9 cellular contexts compared by ENCODE assay signal in genomic region chr3:52771702-52772101, GRCh38. TPM values are rescaled to one million over a fixed set of nuclear protein-coding genes. Genes with fewer than 3 reads are reported as not detected.
DNase-seq lines count a peak whose midpoint lies in the region; ATAC-seq, FAIRE-seq and TF ChIP-seq lines count a peak whose summit lies in the region.
"Had no signal": no experiment of that assay in that cellular context is flagged by ENCODE, and none has a peak within 500 bp of the region (broad histone marks: within the 10 kb centered on the region; RNA-seq: fewer than 3 reads in every experiment).

No MANE protein-coding gene starts in this region.

- CTCF ChIA-PET in activated naive CD4-positive, alpha-beta T cell treated with anti-CD3 and anti-CD28 coated beads, Interleukin-2, amount 10 ng/mL, durations not matched to agents 7 days and 5 days (lab: Charles Lee), result interaction anchor here (1.3 kb wide), 2 partner anchors 27 to 37 kb away, joined by 3 to 6 read pairs; no protein-coding TSS in a partner anchor
- CTCF ChIA-PET in activated CD8-positive, alpha-beta T cell treated with anti-CD3 and anti-CD28 coated beads for 36 hours (lab: Charles Lee), result interaction anchor here (1.2 to 1.9 kb wide), 2 partner anchors 27 to 74 kb away, joined by 3 to 6 read pairs; no protein-coding TSS in a partner anchor

- no peak for TF ChIP-seq CTCF in activated CD8-positive, alpha-beta T cell treated with anti-CD3 and anti-CD28 coated beads for 36 hours (IDR thresholded peaks at IDR 0.05)
- no peak for TF ChIP-seq CTCF in keratinocyte (optimal IDR thresholded peaks at IDR 0.05 in 1 of 3, IDR thresholded peaks at IDR 0.05 in 1 of 3, conservative IDR thresholded peaks at IDR 0.05 in 1 of 3; ENCODE audit: extremely low read depth in 1 of 3, insufficient read depth in 2 of 3, low read length in 3 of 3)
- TF ChIP-seq CTCF in prostate gland (IDR thresholded peaks at IDR 0.05), result no peak

- H3K4me1 ChIP-seq in keratinocyte (ENCODE audit: control insufficient read depth, extremely low read depth, insufficient read depth, low read length), result peaks cover 11% of the 10 kb centered on the region
- no peaks in the 10 kb centered on the region for H3K4me1 ChIP-seq in prostate gland (replicated peaks)

- WGBS in prostate gland, result 89% methylated on average over 10 of the region's 10 CpGs

- no peak overlapping the region for H3K4me2 ChIP-seq in keratinocyte (ENCODE audit: control insufficient read depth, extremely low read depth, insufficient read depth, low read depth, low read length)

- intact Hi-C loops in activated CD8-positive, alpha-beta T cell treated with anti-CD3 and anti-CD28 coated beads for 36 hours (cut with micrococcal nuclease), result no loop called here
- intact Hi-C loops in prostate gland (cut with DNase I), result loop anchor here (10.0 kb wide), 1 partner anchor 303 kb away; no protein-coding TSS in a partner anchor

- peak overlapping the region; percentile 88 for H3K4me3 Mint-ChIP-seq in activated naive CD4-positive, alpha-beta T cell treated with anti-CD3 and anti-CD28 coated beads, Interleukin-2, amount 10 ng/mL, durations not matched to agents 7 days and 5 days
- H3K4me3 Mint-ChIP-seq in activated CD8-positive, alpha-beta T cell treated with anti-CD3 and anti-CD28 coated beads for 36 hours, result peak overlapping the region; percentile 94
- H3K4me3 Mint-ChIP-seq in stimulated activated naive CD8-positive, alpha-beta T cell treated with anti-CD3 and anti-CD28 coated beads, Interleukin-15, amount 100 ng/mL, for 72 hours, result peak overlapping the region; percentile 78 to 86

- H2AFZ ChIP-seq in keratinocyte (ENCODE audit: control insufficient read depth, low read length), result peak overlapping the region; percentile 34

- no peaks in the 10 kb centered on the region for H3K9me1 ChIP-seq in keratinocyte (ENCODE audit: control insufficient read depth, extremely low read depth, insufficient read depth, low read length)

- no peak overlapping the region for H3K27ac ChIP-seq in keratinocyte (ENCODE audit: control insufficient read depth, insufficient read depth, low read length)
- H3K27ac ChIP-seq in prostate gland, result no peak overlapping the region

- H3K27me3 Mint-ChIP-seq in activated naive CD4-positive, alpha-beta T cell treated with anti-CD3 and anti-CD28 coated beads, Interleukin-2, amount 10 ng/mL, durations not matched to agents 7 days and 5 days, result peaks cover 15% of the 10 kb centered on the region
- H3K27me3 Mint-ChIP-seq in activated CD8-positive, alpha-beta T cell treated with anti-CD3 and anti-CD28 coated beads for 36 hours, result no peaks in the 10 kb centered on the region
- no peaks in the 10 kb centered on the region for H3K27me3 Mint-ChIP-seq in stimulated activated naive CD8-positive, alpha-beta T cell treated with anti-CD3 and anti-CD28 coated beads, Interleukin-15, amount 100 ng/mL, for 72 hours

- H3K9me3 ChIP-seq in keratinocyte (ENCODE audit: control insufficient read depth, low read depth, low read length) (no peaks in the 10 kb centered on the region), prostate gland (no peaks in the 10 kb centered on the region)
- H3K9me3 ChIP-seq: Peyer's patch had no signal

- FAIRE-seq in keratinocyte (lab: Jason Lieb, UNC), result no peak

- H3K4me1 Mint-ChIP-seq in activated naive CD4-positive, alpha-beta T cell treated with anti-CD3 and anti-CD28 coated beads, Interleukin-2, amount 10 ng/mL, durations not matched to agents 7 days and 5 days, result peaks cover 23% of the 10 kb centered on the region
- H3K4me1 Mint-ChIP-seq in activated CD8-positive, alpha-beta T cell treated with anti-CD3 and anti-CD28 coated beads for 36 hours (ENCODE audit: low read depth), result peaks cover 21% of the 10 kb centered on the region
- H3K4me1 Mint-ChIP-seq in stimulated activated naive CD8-positive, alpha-beta T cell treated with anti-CD3 and anti-CD28 coated beads, Interleukin-15, amount 100 ng/mL, for 72 hours, result peaks cover 18% of the 10 kb centered on the region

- no peak overlapping the region for H3K9ac ChIP-seq in keratinocyte (ENCODE audit: control insufficient read depth, extremely low read depth, insufficient read depth, low read length)

- H3K27me3 ChIP-seq in keratinocyte (ENCODE audit: control insufficient read depth, extremely low read depth, insufficient read depth, low read length) (no peaks in the 10 kb centered on the region), prostate gland (replicated peaks; ENCODE audit: insufficient read depth) (no peaks in the 10 kb centered on the region)
- H3K27me3 ChIP-seq: Peyer's patch had no signal

- peaks cover 16% of the 10 kb centered on the region for H3K79me2 ChIP-seq in keratinocyte (ENCODE audit: control insufficient read depth, insufficient read depth, low read length)

- H3K4me3 ChIP-seq in keratinocyte (ENCODE audit: control insufficient read depth in 2 of 3, extremely low read depth in 1 of 3, insufficient read depth in 2 of 3, low read depth in 1 of 3, low read length in 3 of 3), result no peak overlapping the region
- no peak overlapping the region for H3K4me3 ChIP-seq in prostate gland

- peak overlapping the region; percentile 37 for H3K27ac Mint-ChIP-seq in activated naive CD4-positive, alpha-beta T cell treated with anti-CD3 and anti-CD28 coated beads, Interleukin-2, amount 10 ng/mL, durations not matched to agents 7 days and 5 days
- H3K27ac Mint-ChIP-seq in activated CD8-positive, alpha-beta T cell treated with anti-CD3 and anti-CD28 coated beads for 36 hours, result peak overlapping the region; percentile 98
- peak overlapping the region in 1 of 2 donors; percentile 94 for H3K27ac Mint-ChIP-seq in stimulated activated naive CD8-positive, alpha-beta T cell treated with anti-CD3 and anti-CD28 coated beads, Interleukin-15, amount 100 ng/mL, for 72 hours

- H4K20me1 ChIP-seq in keratinocyte (ENCODE audit: control insufficient read depth, extremely low read depth, insufficient read depth, low read length), result no peaks in the 10 kb centered on the region

- peaks cover 8% of the 10 kb centered on the region for H3K36me3 Mint-ChIP-seq in activated naive CD4-positive, alpha-beta T cell treated with anti-CD3 and anti-CD28 coated beads, Interleukin-2, amount 10 ng/mL, durations not matched to agents 7 days and 5 days
- no peaks in the 10 kb centered on the region for H3K36me3 Mint-ChIP-seq in activated CD8-positive, alpha-beta T cell treated with anti-CD3 and anti-CD28 coated beads for 36 hours (ENCODE audit: low read depth)

- no peak for ATAC-seq in activated CD8-positive, alpha-beta T cell treated with anti-CD3 and anti-CD28 coated beads for 36 hours
- ATAC-seq in stimulated activated naive CD8-positive, alpha-beta T cell treated with anti-CD3 and anti-CD28 coated beads, Interleukin-15, amount 100 ng/mL, for 72 hours, result no peak

- no peaks in the 10 kb centered on the region for H3K36me3 ChIP-seq in keratinocyte (ENCODE audit: control insufficient read depth in 2 of 2, extremely low read depth in 1 of 2, insufficient read depth in 2 of 2, low read length in 2 of 2)
- no peaks in the 10 kb centered on the region for H3K36me3 ChIP-seq in prostate gland

- H3K9me3 Mint-ChIP-seq in activated naive CD4-positive, alpha-beta T cell treated with anti-CD3 and anti-CD28 coated beads, Interleukin-2, amount 10 ng/mL, durations not matched to agents 7 days and 5 days, result no peaks in the 10 kb centered on the region
- H3K9me3 Mint-ChIP-seq in activated CD8-positive, alpha-beta T cell treated with anti-CD3 and anti-CD28 coated beads for 36 hours, result no peaks in the 10 kb centered on the region
- H3K9me3 Mint-ChIP-seq in stimulated activated naive CD8-positive, alpha-beta T cell treated with anti-CD3 and anti-CD28 coated beads, Interleukin-15, amount 100 ng/mL, for 72 hours, result no peaks in the 10 kb centered on the region

- dilution Hi-C loops in keratinocyte (cut with MboI; ENCODE audit: extremely low pct_ligation_motif_present, low sequenced_read_pairs), result no loop called here

- DNase-seq in activated naive CD4-positive, alpha-beta T cell treated with anti-CD3 and anti-CD28 coated beads, Interleukin-2, amount 10 ng/mL, durations not matched to agents 7 days and 5 days, result no peak
- no peak for DNase-seq in activated naive CD4-positive, alpha-beta T cell treated with anti-CD3 and anti-CD28 coated beads, Interleukin-2, amount 50 U/mL, for 16 hours
- DNase-seq in activated CD8-positive, alpha-beta T cell treated with anti-CD3 and anti-CD28 coated beads for 36 hours, result no peak
- DNase-seq in keratinocyte (ENCODE audit: low read depth, low spot score) (no peak), T-helper 9 cell (no peak), prostate gland (ENCODE audit: low spot score) (no peak), SK-N-DZ (ENCODE audit: low spot score) (no peak)
- DNase-seq in stimulated activated naive CD8-positive, alpha-beta T cell treated with anti-CD3 and anti-CD28 coated beads, Interleukin-15, amount 100 ng/mL, for 72 hours, result no peak
- DNase-seq: Peyer's patch had no signal

- POLR2A ChIA-PET in activated CD8-positive, alpha-beta T cell treated with anti-CD3 and anti-CD28 coated beads for 36 hours (lab: Charles Lee), result interaction anchor here (0.5 to 1.6 kb wide), 4 partner anchors 21 to 227 kb away, joined by 3 read pairs; no protein-coding TSS in a partner anchor

- no peak for TF ChIP-seq POLR2A in prostate gland (IDR thresholded peaks at IDR 0.05)

RNA-seq across cellular contexts. Expression of gene NEK4, which starts 1.0 kb away (rescaled TPM):
- 10 to 100 TPM; 16.2 to 18.4 TPM for total RNA-seq in activated CD8-positive, alpha-beta T cell treated with anti-CD3 and anti-CD28 coated beads for 36 hours
- polyA plus RNA-seq in keratinocyte, result 11.1 to 15.2 TPM (median 13.6 TPM) in 3 replicates
- polyA plus RNA-seq in keratinocyte (2011; ENCODE audit: low read depth), result 2.5 TPM
- 8.7 and 12.6 TPM in 2 replicates for polyA plus RNA-seq in keratinocyte (2011; cell fraction: cytosol; rRNA removed)
- polyA plus RNA-seq in keratinocyte (2011; cell fraction: nucleus; rRNA removed), result 12.9 and 13.6 TPM in 2 replicates
- 5.3 and 11.4 TPM in 2 replicates for polyA plus RNA-seq in keratinocyte (2012; ENCODE audit: low replicate concordance)
- polyA minus RNA-seq in keratinocyte, result 10.9 to 19.8 TPM (median 13.8 TPM) in 3 replicates
- 16.3 TPM for polyA minus RNA-seq in keratinocyte (2011; cell fraction: cytosol; rRNA and poly(A)+ RNA removed)
- 10.4 and 18.8 TPM in 2 replicates for polyA minus RNA-seq in keratinocyte (2011; cell fraction: nucleus; rRNA and poly(A)+ RNA removed)
- 10 to 100 TPM; 24.5 to 49.9 TPM for total RNA-seq in prostate gland
- 13.9 and 17.3 TPM in 2 replicates for polyA plus RNA-seq in SK-N-DZ (2014; cell fraction: cytosol; rRNA removed)
- polyA plus RNA-seq in SK-N-DZ (2014; cell fraction: nucleus; rRNA removed), result 10.0 and 20.0 TPM in 2 replicates

RNA-seq across cellular contexts. Expression of gene ITIH1, which starts 5.7 kb away (rescaled TPM):
- not detected for total RNA-seq in activated CD8-positive, alpha-beta T cell treated with anti-CD3 and anti-CD28 coated beads for 36 hours
- not detected in 3 replicates for polyA plus RNA-seq in keratinocyte
- polyA plus RNA-seq in keratinocyte (2011; ENCODE audit: low read depth), result not detected
- polyA plus RNA-seq in keratinocyte (2011; cell fraction: cytosol; rRNA removed), result not detected in 2 replicates
- polyA plus RNA-seq in keratinocyte (2011; cell fraction: nucleus; rRNA removed), result not detected in 2 replicates
- polyA plus RNA-seq in keratinocyte (2012; ENCODE audit: low replicate concordance), result not detected in 2 replicates
- polyA minus RNA-seq in keratinocyte, result not detected in 3 replicates
- polyA minus RNA-seq in keratinocyte (2011; cell fraction: cytosol; rRNA and poly(A)+ RNA removed), result not detected
- polyA minus RNA-seq in keratinocyte (2011; cell fraction: nucleus; rRNA and poly(A)+ RNA removed), result not detected in 2 replicates
- 1 to 10 TPM in 1 of 2 donors, not detected in 1; 3.5 TPM for total RNA-seq in prostate gland
- not detected in 2 replicates for polyA plus RNA-seq in SK-N-DZ (2014; cell fraction: cytosol; rRNA removed)
- not detected in 2 replicates for polyA plus RNA-seq in SK-N-DZ (2014; cell fraction: nucleus; rRNA removed)
- total RNA-seq: Peyer's patch had no signal

RNA-seq across cellular contexts. Expression of gene ITIH3, which starts 22.9 kb away (rescaled TPM):
- total RNA-seq in activated CD8-positive, alpha-beta T cell treated with anti-CD3 and anti-CD28 coated beads for 36 hours, result not detected
- polyA plus RNA-seq in keratinocyte, result not detected in 3 replicates
- polyA plus RNA-seq in keratinocyte (2011; ENCODE audit: low read depth), result not detected
- not detected in 2 replicates for polyA plus RNA-seq in keratinocyte (2011; cell fraction: cytosol; rRNA removed)
- not detected in 2 replicates for polyA plus RNA-seq in keratinocyte (2011; cell fraction: nucleus; rRNA removed)
- polyA plus RNA-seq in keratinocyte (2012; ENCODE audit: low replicate concordance), result 0.08 TPM in 1 of 2 replicates, not detected in the other
- 0.13 TPM in 1 of 3 replicates, not detected in the others for polyA minus RNA-seq in keratinocyte
- polyA minus RNA-seq in keratinocyte (2011; cell fraction: cytosol; rRNA and poly(A)+ RNA removed), result not detected
- not detected in 2 replicates for polyA minus RNA-seq in keratinocyte (2011; cell fraction: nucleus; rRNA and poly(A)+ RNA removed)
- total RNA-seq in prostate gland, result 1 to 10 TPM in 1 of 2 donors, under 1 TPM in 1; 0.46 to 9.6 TPM
- not detected in 2 replicates for polyA plus RNA-seq in SK-N-DZ (2014; cell fraction: cytosol; rRNA removed)
- not detected in 2 replicates for polyA plus RNA-seq in SK-N-DZ (2014; cell fraction: nucleus; rRNA removed)

RNA-seq across cellular contexts. Expression of gene ITIH4, which starts 58.8 kb away (rescaled TPM):
- 1 to 10 TPM; 3.9 to 5.5 TPM for total RNA-seq in activated CD8-positive, alpha-beta T cell treated with anti-CD3 and anti-CD28 coated beads for 36 hours
- polyA plus RNA-seq in keratinocyte, result 1.3 to 4.1 TPM (median 1.4 TPM) in 3 replicates
- 7.8 TPM for polyA plus RNA-seq in keratinocyte (2011; ENCODE audit: low read depth)
- polyA plus RNA-seq in keratinocyte (2011; cell fraction: cytosol; rRNA removed), result 0.32 and 0.43 TPM in 2 replicates
- polyA plus RNA-seq in keratinocyte (2011; cell fraction: nucleus; rRNA removed), result 19.3 and 23.9 TPM in 2 replicates
- 0.91 and 2.7 TPM in 2 replicates for polyA plus RNA-seq in keratinocyte (2012; ENCODE audit: low replicate concordance)
- 0.66 to 7.1 TPM (median 2.2 TPM) in 3 replicates for polyA minus RNA-seq in keratinocyte
- not detected for polyA minus RNA-seq in keratinocyte (2011; cell fraction: cytosol; rRNA and poly(A)+ RNA removed)
- polyA minus RNA-seq in keratinocyte (2011; cell fraction: nucleus; rRNA and poly(A)+ RNA removed), result 9.4 and 12.6 TPM in 2 replicates
- total RNA-seq in prostate gland, result 1 to 10 TPM; 4.9 to 5.5 TPM
- not detected in 2 replicates for polyA plus RNA-seq in SK-N-DZ (2014; cell fraction: cytosol; rRNA removed)
- polyA plus RNA-seq in SK-N-DZ (2014; cell fraction: nucleus; rRNA removed), result 0.35 and 6.0 TPM in 2 replicates
